Comparison of ENCODE assay signal across 14 cellular contexts in the genomic region with DNA sequence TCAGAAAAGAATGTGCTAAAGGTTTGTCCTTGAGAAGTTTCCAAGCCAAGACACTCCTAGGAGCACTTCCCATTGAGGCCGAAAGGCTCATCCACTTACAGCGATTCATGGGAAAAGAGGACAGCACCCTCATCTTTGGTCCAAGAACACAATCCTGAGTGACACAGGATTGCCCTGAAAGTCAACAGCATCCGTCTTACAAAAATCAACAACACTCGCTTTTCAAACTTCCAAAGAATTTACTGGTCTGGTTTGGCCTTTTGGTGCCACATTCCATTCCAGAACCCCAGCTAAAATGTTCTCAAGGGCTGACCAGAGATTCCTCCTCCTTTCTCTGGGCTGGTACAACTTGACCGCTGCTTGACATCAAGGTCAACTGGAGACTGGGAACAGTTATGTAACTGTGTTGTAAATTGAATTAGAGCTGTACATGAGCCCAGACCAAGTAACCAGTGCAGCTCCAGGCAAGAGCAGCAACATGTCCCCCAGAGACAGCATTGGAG.
A peak's percentile ranks its signal among the peaks of the same experiment; 100 is the strongest.
DNase-seq lines count a peak whose midpoint lies in the region; ATAC-seq and TF ChIP-seq lines count a peak whose summit lies in the region.
"Had no signal": no experiment of that assay in that cellular context is flagged by ENCODE, and none has a peak within 500 bp of the region (broad histone marks: within the 10 kb centered on the region; RNA-seq: fewer than 3 reads in every experiment).

No MANE protein-coding gene starts in this region.

- H3K4me1 ChIP-seq in esophagus squamous epithelium = peaks cover 0 to 11% (median 0%) of the 10 kb centered on the region in 3 donors
- H3K4me1 ChIP-seq in left lung = no peaks in the 10 kb centered on the region

- TF ChIP-seq CTCF in esophagus squamous epithelium (IDR thresholded peaks at IDR 0.05) (no peak), left lung (IDR thresholded peaks at IDR 0.05) (no peak)

- H3K9me3 ChIP-seq in esophagus squamous epithelium (no peaks in the 10 kb centered on the region), left lung (peaks cover 0 to 3% of the 10 kb centered on the region in 2 donors)

- DNase-seq in GM04503 (ENCODE audit: low read depth) = peak; percentile 80
- DNase-seq in esophagus squamous epithelium (lab: John Stamatoyannopoulos, UW) = no peak
- DNase-seq in left lung = no peak
- DNase-seq in stromal cell of bone marrow (ENCODE audit: low read depth) = peak; percentile 68
- DNase-seq in mesenteric fat pad (ENCODE audit: low spot score) = no peak
- no peak for DNase-seq in AML-193 (lab: John Stamatoyannopoulos, UW)
- no peak for DNase-seq in stimulated activated naive CD4-positive, alpha-beta T cell treated with Interleukin-2 at 50 U/mL for 16 hours (lab: John Stamatoyannopoulos, UW)
- DNase-seq: activated T-cell treated with anti-CD3 and anti-CD28 coated beads, Interleukin-2, amount 50 U/mL, for 1 hour; amniotic stem cell; C1 segment of cervical spinal cord; naive thymus-derived CD4-positive, alpha-beta T cell; stimulated activated CD4-positive, alpha-beta T cell treated with anti-CD3 and anti-CD28 coated beads, Interleukin-12 subunit alpha, Interleukin-12 subunit beta, amount 100 ng/mL, for 4 hours; T-helper 1 cell had no signal

- 57 to 77% methylated on average over 5 of the region's 5 CpGs for WGBS in esophagus squamous epithelium, 2 donors

- H3K27ac ChIP-seq in esophagus squamous epithelium = peak overlapping the region in 3 of 4 donors; percentile 59 to 70 (median 67)
- H3K27ac ChIP-seq in left lung = peak overlapping the region in 1 of 2 donors; percentile 8

- H3K27me3 ChIP-seq in esophagus squamous epithelium = no peaks in the 10 kb centered on the region
- no peaks in the 10 kb centered on the region for H3K27me3 ChIP-seq in left lung

- peak; percentile 74 for ATAC-seq in left lung
- no peak for ATAC-seq in GM18868 (IDR thresholded peaks at IDR 0.05; ENCODE audit: unreplicated experiment)
- ATAC-seq: naive thymus-derived CD4-positive, alpha-beta T cell had no signal

- H3K4me3 ChIP-seq in esophagus squamous epithelium = no peak overlapping the region
- H3K4me3 ChIP-seq in left lung = no peak overlapping the region

- intact Hi-C loops in esophagus squamous epithelium (cut with DNase I) (no loop called here), left lung (cut with DNase I) (no loop called here)

- no peak for TF ChIP-seq POLR2A in esophagus squamous epithelium (IDR thresholded peaks at IDR 0.05)

- no peaks in the 10 kb centered on the region for H3K36me3 ChIP-seq in esophagus squamous epithelium
- H3K36me3 ChIP-seq in left lung = no peaks in the 10 kb centered on the region

Comparison
In these comparisons a context has a peak if more than half of its experiments do, and no peak if none do; other contexts are left out.
1. DNase-seq: peak in GM04503 (single experiment) and stromal cell of bone marrow (single experiment); none in esophagus squamous epithelium (single experiment), left lung (0 of 2), mesenteric fat pad (single experiment), AML-193 (0 of 2) and stimulated activated naive CD4-positive, alpha-beta T cell treated with Interleukin-2 at 50 U/mL for 16 hours (single experiment).